ENCODE assay signal across 27 cellular contexts in the genomic region with DNA sequence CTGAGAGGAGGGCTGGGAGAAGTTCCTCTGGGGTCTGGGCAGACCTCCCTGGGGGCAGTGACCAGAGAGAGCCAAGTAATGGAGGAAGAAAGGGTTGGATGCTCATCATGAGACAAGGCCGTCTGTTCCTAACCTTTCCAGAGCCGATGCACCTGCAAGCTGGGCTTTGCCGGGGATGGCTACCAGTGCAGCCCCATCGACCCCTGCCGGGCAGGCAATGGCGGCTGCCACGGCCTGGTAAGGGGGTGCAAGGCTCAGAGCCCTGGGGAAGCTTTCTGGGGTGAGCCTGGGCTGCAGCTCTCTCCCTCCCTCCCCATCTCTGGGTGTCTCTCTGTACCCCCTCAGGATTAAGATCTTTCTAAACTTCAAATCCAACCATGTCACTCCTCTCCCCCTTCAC.
"Had no signal": no experiment of that assay in that cellular context is flagged by ENCODE, and none has a peak within 500 bp of the region (broad histone marks: within the 10 kb centered on the region; RNA-seq: fewer than 3 reads in every experiment).

No MANE protein-coding gene starts in this region.

- H3K27ac Mint-ChIP-seq: stimulated activated effector memory CD8-positive, alpha-beta T cell treated with anti-CD3 and anti-CD28 coated beads, Interleukin-12 subunit alpha, Interleukin-12 subunit beta, amount 100 ng/mL, for 72 hours; stimulated activated memory B cell treated with anti-CD40 and anti-IgM and Interleukin-4, amounts not matched to agents 10 μg/mL and 1 μg/mL and 100 μg/mL, for 72 hours; stimulated activated naive B cell treated with anti-CD40 and anti-IgM and Interleukin-4, amounts not matched to agents 10 μg/mL and 1 μg/mL and 100 μg/mL, for 72 hours; stimulated activated naive CD8-positive, alpha-beta T cell treated with anti-CD3 and anti-CD28 coated beads, Interleukin-15, Interleukin-2, amounts not matched to agents 100 ng/mL and 50 ng/mL, for 24 hours had no signal

- H3K27ac ChIP-seq: stomach, suprapubic skin, testis, thoracic aorta, thyroid gland, tibial artery, tibial nerve, transverse colon, upper lobe of left lung, upper lobe of right lung, uterus, vagina had no signal

- H3K27me3 Mint-ChIP-seq: stimulated activated naive B cell treated with anti-CD40 and anti-IgM and Interleukin-4, amounts not matched to agents 10 μg/mL and 1 μg/mL and 100 μg/mL, for 72 hours; stimulated activated naive CD8-positive, alpha-beta T cell treated with anti-CD3 and anti-CD28 coated beads, Interleukin-15, amount 100 ng/mL, for 72 hours; stimulated activated naive CD8-positive, alpha-beta T cell treated with anti-CD3 and anti-CD28 coated beads, Interleukin-15, Interleukin-2, amounts not matched to agents 100 ng/mL and 50 ng/mL, for 24 hours had no signal

- FAIRE-seq: urothelium cell line had no signal

- H3K36me3 Mint-ChIP-seq: stimulated activated effector memory CD8-positive, alpha-beta T cell treated with anti-CD3 and anti-CD28 coated beads, Interleukin-12 subunit alpha, Interleukin-12 subunit beta, amount 100 ng/mL, for 72 hours; stimulated activated memory B cell treated with anti-CD40 and anti-IgM and Interleukin-4, amounts not matched to agents 10 μg/mL and 1 μg/mL and 100 μg/mL, for 72 hours; stimulated activated naive B cell treated with anti-CD40 and anti-IgM and Interleukin-4, amounts not matched to agents 10 μg/mL and 1 μg/mL and 100 μg/mL, for 72 hours had no signal

- DNase-seq: stimulated activated CD4-positive, alpha-beta T cell treated with anti-CD3 and anti-CD28 coated beads, Interleukin-2, amount 100 ng/mL, for 48 hours; stimulated activated CD4-positive, alpha-beta T cell treated with anti-CD3 and anti-CD28 coated beads, Interleukin-4, amount 100 ng/mL, for 1 hour; stimulated activated CD4-positive, alpha-beta T cell treated with anti-CD3 and anti-CD28 coated beads, Interleukin-4, amount 100 ng/mL, for 24 hours; stimulated activated CD4-positive, alpha-beta T cell treated with anti-CD3 and anti-CD28 coated beads, Interleukin-4, amount 100 ng/mL, for 4 hours; stimulated activated CD8-positive, alpha-beta memory T cell treated with anti-CD3 and anti-CD28 coated beads, Interleukin-4, amount 100 ng/mL, for 48 hours; stimulated activated naive B cell treated with anti-CD40 and anti-IgM and Interleukin-4, amounts not matched to agents 10 μg/mL and 1 μg/mL and 100 μg/mL, for 72 hours; stimulated activated naive CD4-positive, alpha-beta T cell; stimulated activated naive CD4-positive, alpha-beta T cell treated with Interleukin-2 at 50 U/mL for 16 hours; stimulated activated naive CD8-positive, alpha-beta T cell treated with anti-CD3 and anti-CD28 coated beads, Interleukin-15, amount 100 ng/mL, for 72 hours; stimulated activated naive CD8-positive, alpha-beta T cell treated with anti-CD3 and anti-CD28 coated beads, Interleukin-15, Interleukin-2, amounts not matched to agents 100 U/mL and 50 U/mL, for 24 hours; stomach; testis; thyroid gland; tibial artery; transverse colon; trophoblast cell; upper lobe of right lung; uterus had no signal

- H3K9me3 ChIP-seq: stomach, suprapubic skin, testis, thoracic aorta, thyroid gland, tibial artery, tibial nerve, transverse colon, upper lobe of left lung, upper lobe of right lung, uterus, vagina had no signal

- H3K4me3 Mint-ChIP-seq: stimulated activated effector memory CD8-positive, alpha-beta T cell treated with anti-CD3 and anti-CD28 coated beads, Interleukin-12 subunit alpha, Interleukin-12 subunit beta, amount 100 ng/mL, for 72 hours; stimulated activated memory B cell treated with anti-CD40 and anti-IgM and Interleukin-4, amounts not matched to agents 10 μg/mL and 1 μg/mL and 100 μg/mL, for 72 hours; stimulated activated naive B cell treated with anti-CD40 and anti-IgM and Interleukin-4, amounts not matched to agents 10 μg/mL and 1 μg/mL and 100 μg/mL, for 72 hours; stimulated activated naive CD8-positive, alpha-beta T cell treated with anti-CD3 and anti-CD28 coated beads, Interleukin-15, amount 100 ng/mL, for 72 hours; stimulated activated naive CD8-positive, alpha-beta T cell treated with anti-CD3 and anti-CD28 coated beads, Interleukin-15, Interleukin-2, amounts not matched to agents 100 ng/mL and 50 ng/mL, for 24 hours had no signal

- H3K36me3 ChIP-seq: suprapubic skin, thoracic aorta, thyroid gland, tibial artery, transverse colon, upper lobe of right lung, uterus, vagina had no signal

- H3K4me3 ChIP-seq: stomach, suprapubic skin, testis, thoracic aorta, thyroid gland, tibial artery, tibial nerve, transverse colon, upper lobe of left lung, upper lobe of right lung, uterus, vagina had no signal

- H3K9me3 Mint-ChIP-seq: stimulated activated effector memory CD8-positive, alpha-beta T cell treated with anti-CD3 and anti-CD28 coated beads, Interleukin-12 subunit alpha, Interleukin-12 subunit beta, amount 100 ng/mL, for 72 hours; stimulated activated memory B cell treated with anti-CD40 and anti-IgM and Interleukin-4, amounts not matched to agents 10 μg/mL and 1 μg/mL and 100 μg/mL, for 72 hours; stimulated activated naive B cell treated with anti-CD40 and anti-IgM and Interleukin-4, amounts not matched to agents 10 μg/mL and 1 μg/mL and 100 μg/mL, for 72 hours; stimulated activated naive CD8-positive, alpha-beta T cell treated with anti-CD3 and anti-CD28 coated beads, Interleukin-15, amount 100 ng/mL, for 72 hours; stimulated activated naive CD8-positive, alpha-beta T cell treated with anti-CD3 and anti-CD28 coated beads, Interleukin-15, Interleukin-2, amounts not matched to agents 100 ng/mL and 50 ng/mL, for 24 hours had no signal

- H3K27me3 ChIP-seq: stomach, suprapubic skin, testis, thyroid gland, tibial artery, tibial nerve, transverse colon, upper lobe of left lung, upper lobe of right lung, uterus, vagina had no signal

- H3K4me1 Mint-ChIP-seq: stimulated activated effector memory CD8-positive, alpha-beta T cell treated with anti-CD3 and anti-CD28 coated beads, Interleukin-12 subunit alpha, Interleukin-12 subunit beta, amount 100 ng/mL, for 72 hours; stimulated activated memory B cell treated with anti-CD40 and anti-IgM and Interleukin-4, amounts not matched to agents 10 μg/mL and 1 μg/mL and 100 μg/mL, for 72 hours; stimulated activated naive B cell treated with anti-CD40 and anti-IgM and Interleukin-4, amounts not matched to agents 10 μg/mL and 1 μg/mL and 100 μg/mL, for 72 hours; stimulated activated naive CD8-positive, alpha-beta T cell treated with anti-CD3 and anti-CD28 coated beads, Interleukin-15, amount 100 ng/mL, for 72 hours had no signal

- H3K4me1 ChIP-seq: stomach, suprapubic skin, testis, thyroid gland, tibial artery, transverse colon, upper lobe of left lung, upper lobe of right lung, uterus, vagina had no signal
